In genomic region chr5:143204474-143205246, GRCh38 we compare ENCODE assay signal across 16 cellular contexts.
DNase-seq lines count a peak whose midpoint lies in the region; ATAC-seq and TF ChIP-seq lines count a peak whose summit lies in the region.
"Had no signal": no experiment of that assay in that cellular context is flagged by ENCODE, and none has a peak within 500 bp of the region (broad histone marks: within the 10 kb centered on the region; RNA-seq: fewer than 3 reads in every experiment).

No MANE protein-coding gene starts in this region.

- peaks cover 36% of the 10 kb centered on the region for H3K4me1 Mint-ChIP-seq in chondrocyte (ENCODE audit: low read depth)
- peaks cover 0 to 7% (median 2%) of the 10 kb centered on the region in 4 donors for H3K4me1 Mint-ChIP-seq in naive thymus-derived CD8-positive, alpha-beta T cell

- no peaks in the 10 kb centered on the region for H3K36me3 ChIP-seq in GM23248 (ENCODE audit: low read depth)
- H3K36me3 ChIP-seq: HAP-1 had no signal

- H3K27me3 Mint-ChIP-seq in chondrocyte (ENCODE audit: low read depth): no peaks in the 10 kb centered on the region
- H3K27me3 Mint-ChIP-seq in naive thymus-derived CD8-positive, alpha-beta T cell: no peaks in the 10 kb centered on the region

- 94% methylated on average over 7 of the region's 7 CpGs for WGBS in GM23248 (ENCODE audit: low coverage in 1 of 2, low lambda C conversion rate in 2 of 2, missing lambda C conversion rate in 2 of 2), 2 experiments

- in situ Hi-C loops in GM23248 (cut with MboI): no loop called here

- no peaks in the 10 kb centered on the region for H4K20me1 ChIP-seq in GM23248 (ENCODE audit: insufficient read depth)

- DNase-seq in GM23248: peak; percentile 23
- peak; percentile 39 for DNase-seq in RPMI7951 (ENCODE audit: low read depth)
- DNase-seq in chondrocyte (ENCODE audit: low spot score): no peak
- peak; percentile 49 for DNase-seq in renal cortical epithelial cell (ENCODE audit: low read depth)
- no peak for DNase-seq in stimulated activated CD4-positive, alpha-beta T cell treated with anti-CD3 and anti-CD28 coated beads, Interleukin-2, amount 100 ng/mL, for 48 hours
- DNase-seq in stimulated activated CD4-positive, alpha-beta T cell treated with anti-CD3 and anti-CD28 coated beads, Interleukin-4, amount 100 ng/mL, for 4 hours: no peak
- no peak for DNase-seq in naive thymus-derived CD8-positive, alpha-beta T cell
- no peak for DNase-seq in NCI-H69 (lab: John Stamatoyannopoulos, UW)
- DNase-seq: activated CD4-positive, alpha-beta T cell treated with anti-CD3 and anti-CD28 coated beads, Interleukin-2, amount 50 U/mL, for 1 hour; activated naive CD4-positive, alpha-beta T cell treated with anti-CD3 and anti-CD28 coated beads, Interleukin-2, amount 50 U/mL, for 16 hours; activated T-cell treated with anti-CD3 and anti-CD28 coated beads for 4 hours; effector memory CD4-positive, alpha-beta T cell; NCI-H187; NCI-H510A had no signal

- H3K4me1 ChIP-seq in GM23248 (ENCODE audit: insufficient read depth): peaks cover 47% of the 10 kb centered on the region
- H3K4me1 ChIP-seq: HAP-1 had no signal

- POLR2A ChIA-PET in naive thymus-derived CD8-positive, alpha-beta T cell (lab: Charles Lee): no interaction called here

- peaks cover 10% of the 10 kb centered on the region for H3K9me3 Mint-ChIP-seq in chondrocyte (ENCODE audit: low read depth)
- peaks cover 0 to 4% (median 0%) of the 10 kb centered on the region in 9 donors for H3K9me3 Mint-ChIP-seq in naive thymus-derived CD8-positive, alpha-beta T cell

- no peak for TF ChIP-seq CTCF in chondrocyte (IDR thresholded peaks at IDR 0.05)

- no peaks in the 10 kb centered on the region for H3K9me3 ChIP-seq in GM23248 (ENCODE audit: low read depth)
- H3K9me3 ChIP-seq: HAP-1 had no signal

- H3K27ac Mint-ChIP-seq in chondrocyte (ENCODE audit: unreplicated experiment): peak overlapping the region; percentile 81
- H3K27ac Mint-ChIP-seq in naive thymus-derived CD8-positive, alpha-beta T cell: peak overlapping the region in 3 of 10 donors; percentile 32 to 61 (median 41)

- H3K9ac ChIP-seq in GM23248: no peak overlapping the region

- ATAC-seq in naive thymus-derived CD8-positive, alpha-beta T cell: no peak

- H3K79me2 ChIP-seq in GM23248 (ENCODE audit: insufficient read depth): no peaks in the 10 kb centered on the region

- H3K4me3 Mint-ChIP-seq in chondrocyte (ENCODE audit: unreplicated experiment): no peak overlapping the region
- no peak overlapping the region for H3K4me3 Mint-ChIP-seq in naive thymus-derived CD8-positive, alpha-beta T cell

- H3K36me3 Mint-ChIP-seq in chondrocyte (ENCODE audit: low read depth): no peaks in the 10 kb centered on the region
- peaks cover 12 to 42% (median 30%) of the 10 kb centered on the region in 3 donors for H3K36me3 Mint-ChIP-seq in naive thymus-derived CD8-positive, alpha-beta T cell

- peak overlapping the region; percentile 45 for H3K4me2 ChIP-seq in GM23248 (ENCODE audit: unreplicated experiment)

- no peaks in the 10 kb centered on the region for H3K9me2 ChIP-seq in GM23248 (ENCODE audit: insufficient read depth)

- 0 out of 2 replicates have a peak overlapping the region, but pooled peaks have one; percentile 0 for H2AFZ ChIP-seq in GM23248

- H3F3A ChIP-seq in GM23248 (ENCODE audit: insufficient read depth): peaks cover 40% of the 10 kb centered on the region

- no peaks in the 10 kb centered on the region for H3K27me3 ChIP-seq in GM23248 (replicated peaks; ENCODE audit: insufficient read depth)

- peak overlapping the region; percentile 60 for H3K27ac ChIP-seq in GM23248

- H3K4me3 ChIP-seq in GM23248: no peak overlapping the region
- H3K4me3 ChIP-seq: HAP-1, lung had no signal

Comparison
In these comparisons a context has a peak if more than half of its experiments do, and no peak if none do; other contexts are left out.
1. DNase-seq: peak in GM23248 (single experiment), RPMI7951 (single experiment) and renal cortical epithelial cell (single experiment); none in chondrocyte (single experiment), stimulated activated CD4-positive, alpha-beta T cell treated with anti-CD3 and anti-CD28 coated beads, Interleukin-2, amount 100 ng/mL, for 48 hours (0 of 2), stimulated activated CD4-positive, alpha-beta T cell treated with anti-CD3 and anti-CD28 coated beads, Interleukin-4, amount 100 ng/mL, for 4 hours (0 of 2), naive thymus-derived CD8-positive, alpha-beta T cell (0 of 10) and NCI-H69 (single experiment).